ENCODE assay signal across 33 cellular contexts in the genomic region with DNA sequence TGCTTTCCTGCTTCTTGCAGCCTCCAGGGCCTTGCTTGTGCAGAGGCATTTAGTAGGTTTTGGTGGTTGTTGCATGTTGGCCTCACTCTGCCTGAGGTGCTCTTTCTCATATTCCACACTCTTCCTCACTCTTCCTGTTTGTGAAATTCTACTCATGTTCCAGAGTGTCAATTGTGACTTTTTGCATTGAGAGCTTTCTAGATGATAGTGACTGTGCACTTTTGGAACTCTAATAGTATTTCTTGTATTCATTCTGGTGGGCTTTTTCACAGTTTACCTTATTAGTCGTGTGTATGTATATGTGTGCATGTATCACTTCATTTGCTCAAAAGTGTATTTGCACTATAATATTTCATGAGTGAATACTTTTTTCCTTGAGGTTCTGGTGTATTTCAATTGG.
"Had no signal": no experiment of that assay in that cellular context is flagged by ENCODE, and none has a peak within 500 bp of the region (broad histone marks: within the 10 kb centered on the region; RNA-seq: fewer than 3 reads in every experiment).

No MANE protein-coding gene starts in this region.

- H3K27ac Mint-ChIP-seq: activated naive CD8-positive, alpha-beta T cell; immature natural killer cell; mesothelial cell of epicardium; nephron progenitor cell; stimulated activated memory B cell treated with anti-CD40 and anti-IgM and Interleukin-4, amounts not matched to agents 10 μg/mL and 1 μg/mL and 100 μg/mL, for 72 hours; stimulated activated naive CD8-positive, alpha-beta T cell treated with anti-CD3 and anti-CD28 coated beads, Interleukin-15, amount 100 ng/mL, for 72 hours had no signal

- DNase-seq: activated CD4-positive, alpha-beta T cell treated with anti-CD3 and anti-CD28 coated beads for 48 hours; activated CD4-positive, alpha-beta T cell treated with anti-CD3 and anti-CD28 coated beads, Interleukin-2, amount 50 U/mL, for 48 hours; activated CD8-positive, alpha-beta memory T cell treated with anti-CD3 and anti-CD28 coated beads for 24 hours; activated effector memory CD4-positive, alpha-beta T cell treated with Interleukin-2 at 50 U/mL for 16 hours; activated naive CD4-positive, alpha-beta T cell treated with Interleukin-2 at 50 U/mL for 16 hours; anterior cingulate cortex; colonic mucosa; effector memory CD4-positive, alpha-beta T cell; erythroblast; head of caudate nucleus; hypothalamus; immature natural killer cell; kidney; left colon; mammary epithelial cell; naive B cell; nephron progenitor cell; occipital lobe; psoas muscle; stimulated activated CD4-positive, alpha-beta T cell treated with anti-CD3 and anti-CD28 coated beads, Interleukin-1b, Interleukin-23, amount 100 ng/mL, for 48 hours; stimulated activated CD4-positive, alpha-beta T cell treated with anti-CD3 and anti-CD28 coated beads, Interleukin-4, amount 100 ng/mL, for 4 hours; stimulated activated CD8-positive, alpha-beta memory T cell treated with anti-CD3 and anti-CD28 coated beads, Interleukin-4, amount 100 ng/mL, for 48 hours; stimulated activated naive CD8-positive, alpha-beta T cell treated with anti-CD3 and anti-CD28 coated beads, Interleukin-15, amount 100 ng/mL, for 72 hours; substantia nigra; T-helper 9 cell; upper lobe of left lung had no signal

- H2AFZ ChIP-seq: parathyroid adenoma had no signal

- H3K27me3 Mint-ChIP-seq: activated naive CD8-positive, alpha-beta T cell; naive B cell; stimulated activated memory B cell treated with anti-CD40 and anti-IgM and Interleukin-4, amounts not matched to agents 10 μg/mL and 1 μg/mL and 100 μg/mL, for 72 hours; stimulated activated naive CD8-positive, alpha-beta T cell treated with anti-CD3 and anti-CD28 coated beads, Interleukin-15, amount 100 ng/mL, for 72 hours had no signal

- H3K9me3 Mint-ChIP-seq: immature natural killer cell; naive B cell; stimulated activated memory B cell treated with anti-CD40 and anti-IgM and Interleukin-4, amounts not matched to agents 10 μg/mL and 1 μg/mL and 100 μg/mL, for 72 hours; stimulated activated naive CD8-positive, alpha-beta T cell treated with anti-CD3 and anti-CD28 coated beads, Interleukin-15, amount 100 ng/mL, for 72 hours had no signal

- H3K36me3 ChIP-seq: colonic mucosa, upper lobe of left lung, vagina had no signal

- H3K9me3 ChIP-seq: colonic mucosa, psoas muscle, upper lobe of left lung, vagina had no signal

- H3K27ac ChIP-seq: colonic mucosa, parathyroid adenoma, psoas muscle, vagina, VCaP had no signal

- ATAC-seq: left colon; psoas muscle; stimulated activated memory B cell treated with anti-CD40 and anti-IgM and Interleukin-4, amounts not matched to agents 10 μg/mL and 1 μg/mL and 100 μg/mL, for 72 hours; stimulated activated naive CD8-positive, alpha-beta T cell treated with anti-CD3 and anti-CD28 coated beads, Interleukin-15, amount 100 ng/mL, for 72 hours had no signal

- H3K27me3 ChIP-seq: colonic mucosa, upper lobe of left lung, vagina had no signal

- H3K4me1 ChIP-seq: colonic mucosa had no signal

- H3K4me3 Mint-ChIP-seq: activated naive CD8-positive, alpha-beta T cell; immature natural killer cell; mesothelial cell of epicardium; naive B cell; nephron progenitor cell; stimulated activated memory B cell treated with anti-CD40 and anti-IgM and Interleukin-4, amounts not matched to agents 10 μg/mL and 1 μg/mL and 100 μg/mL, for 72 hours; stimulated activated naive CD8-positive, alpha-beta T cell treated with anti-CD3 and anti-CD28 coated beads, Interleukin-15, amount 100 ng/mL, for 72 hours had no signal

- H3K4me3 ChIP-seq: colonic mucosa, psoas muscle, smooth muscle cell, upper lobe of left lung, vagina had no signal

- H3K4me2 ChIP-seq: smooth muscle cell had no signal

- H3K9ac ChIP-seq: parathyroid adenoma had no signal
